8 cellular contexts compared by ENCODE assay signal in the genomic region with DNA sequence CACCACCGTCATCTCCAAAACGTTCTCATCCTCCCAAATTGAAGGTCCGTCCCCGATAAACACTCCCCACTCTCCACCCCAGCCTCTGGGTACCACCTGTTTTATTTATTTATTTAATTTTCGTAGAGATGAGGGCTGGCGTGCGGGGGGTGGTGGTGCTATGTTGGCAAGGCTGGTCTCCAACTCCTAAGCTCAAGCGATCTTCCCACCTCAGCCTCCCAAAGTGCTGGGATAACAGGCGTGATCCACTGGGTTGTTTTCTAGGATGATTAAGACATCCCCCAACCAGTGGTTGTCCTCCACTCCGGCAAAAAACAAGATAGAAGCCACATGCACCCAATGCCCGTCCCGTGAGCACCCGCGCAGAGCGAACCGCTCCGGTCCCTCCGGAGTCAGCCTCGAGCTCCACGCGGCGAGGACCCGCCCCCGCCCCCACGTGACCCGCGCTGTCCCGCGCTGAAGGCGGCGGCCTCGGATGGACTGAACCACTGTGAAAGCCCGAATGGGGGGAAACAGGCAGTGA. TPM values are rescaled to one million over a fixed set of nuclear protein-coding genes. Genes with fewer than 3 reads are reported as not detected.
A peak's percentile ranks its signal among the peaks of the same experiment; 100 is the strongest.
DNase-seq lines count a peak whose midpoint lies in the region; ATAC-seq and TF ChIP-seq lines count a peak whose summit lies in the region.

No MANE protein-coding gene starts in this region.

- DNase-seq in GM10248 (ENCODE audit: extremely low spot score) = peak; percentile 95
- DNase-seq in GM23248 = peak; percentile 95
- DNase-seq in Kasumi-1 (lab: John Stamatoyannopoulos, UW) = peak; percentile 36 to 53
- peak; percentile 81 to 97 for DNase-seq in SW 1271 (lab: John Stamatoyannopoulos, UW)
- peak in 51 of 56 donors; percentile 47 to 98 (median 89) for DNase-seq in amygdala (lab: John Stamatoyannopoulos, UW)
- peak; percentile 94 for DNase-seq in hepatocyte (ENCODE audit: low spot score)
- peak; percentile 94 for DNase-seq in sciatic nerve (ENCODE audit: low spot score)
- no peak for DNase-seq in A172 (ENCODE audit: low spot score)

- in situ Hi-C loops in GM23248 (cut with MboI) = no loop called here

- H4K20me1 ChIP-seq in GM23248 (ENCODE audit: insufficient read depth) = peaks cover 5% of the 10 kb centered on the region; the same call in 1 of the 2 replicates
- H4K20me1 ChIP-seq in hepatocyte (ENCODE audit: insufficient read depth, poor library complexity, severe bottlenecking) = peaks cover 31% of the 10 kb centered on the region

- H3K79me2 ChIP-seq in GM23248 (ENCODE audit: insufficient read depth) (peaks cover 58% of the 10 kb centered on the region), hepatocyte (peaks cover 51% of the 10 kb centered on the region)

- H3K4me2 ChIP-seq in GM23248 (ENCODE audit: unreplicated experiment) (peak overlapping the region; percentile 73), hepatocyte (peak overlapping the region; percentile 85)

- WGBS in GM23248 (ENCODE audit: low coverage in 1 of 2, low lambda C conversion rate in 2 of 2, missing lambda C conversion rate in 2 of 2), 2 experiments = 3 to 6% methylated on average over 29 to 32 of the region's 33 CpGs
- 9% methylated on average over 32 of the region's 33 CpGs for WGBS in hepatocyte (ENCODE audit: low lambda C conversion rate, missing lambda C conversion rate)

- no peaks in the 10 kb centered on the region for H3F3A ChIP-seq in GM23248 (ENCODE audit: insufficient read depth)

- H2AFZ ChIP-seq in GM23248 = peak overlapping the region; percentile 91
- H2AFZ ChIP-seq in hepatocyte = peak overlapping the region; percentile 72

- TF ChIP-seq CTCF in GM10248 (IDR thresholded peaks at IDR 0.05; ENCODE audit: control extremely low read depth, extremely low read depth, low read depth, missing control alignments) (no peak), hepatocyte (IDR thresholded peaks at IDR 0.05; ENCODE audit: poor library complexity) (no peak)

- H3K9me2 ChIP-seq in GM23248 (ENCODE audit: insufficient read depth) = no peaks in the 10 kb centered on the region
- H3K9me2 ChIP-seq in hepatocyte (replicated peaks; ENCODE audit: insufficient read depth) = no peaks in the 10 kb centered on the region

- H3K27ac ChIP-seq in GM23248 = peak overlapping the region; percentile 97
- peak overlapping the region; percentile 96 for H3K27ac ChIP-seq in hepatocyte

- CTCF ChIA-PET in GM10248 (lab: Yijun Ruan, JAX) = interaction anchor here (0.9 kb wide), 1 partner anchor 144 kb away, joined by 3 read pairs; no protein-coding TSS in a partner anchor

- H3K9me3 ChIP-seq in GM23248 (ENCODE audit: low read depth) = no peaks in the 10 kb centered on the region
- H3K9me3 ChIP-seq in hepatocyte (ENCODE audit: low read depth) = no peaks in the 10 kb centered on the region

- peak overlapping the region; percentile 98 for H3K9ac ChIP-seq in GM23248

- peak; percentile 97 for ATAC-seq in sciatic nerve

- H3K4me1 ChIP-seq in GM23248 (ENCODE audit: insufficient read depth) (peaks cover 18% of the 10 kb centered on the region), hepatocyte (ENCODE audit: insufficient read depth) (peaks cover 21% of the 10 kb centered on the region)

- H3K4me3 ChIP-seq in GM23248 = peak overlapping the region; percentile 92
- peak overlapping the region; percentile 20 for H3K4me3 ChIP-seq in hepatocyte

- POLR2A ChIA-PET in GM10248 (lab: Yijun Ruan, JAX) = interaction anchor here (1.0 kb wide), 1 partner anchor 119 kb away, joined by 4 read pairs; no protein-coding TSS in a partner anchor

- H3K36me3 ChIP-seq in GM23248 (ENCODE audit: low read depth) = 0 out of 2 replicates have a peak, but pooled peaks cover 15% of the 10 kb centered on the region
- H3K36me3 ChIP-seq in hepatocyte (replicated peaks; ENCODE audit: insufficient read depth, low read depth) = no peaks in the 10 kb centered on the region

- H3K27me3 ChIP-seq in GM23248 (replicated peaks; ENCODE audit: insufficient read depth) (no peaks in the 10 kb centered on the region), hepatocyte (no peaks in the 10 kb centered on the region)

- intact Hi-C loops in sciatic nerve (cut with DNase I) = loop anchor here (10.0 kb wide), 1 partner anchor 1849 kb away; no protein-coding TSS in a partner anchor

RNA-seq across cellular contexts. Expression of a gene that starts 0.9 kb away (rescaled TPM):
- total RNA-seq in GM23248 (2014; rRNA removed; shearing (Covaris generic)) = 180 and 212 TPM in 2 replicates
- polyA plus RNA-seq in GM23248 (2016; fragmentation: Nextera tagmentation; extraction: Ambion mirVana) (79.5 and 82.5 TPM in 2 replicates), hepatocyte (139 and 145 TPM in 2 replicates)
- total RNA-seq in hepatocyte (122 and 131 TPM in 2 replicates), sciatic nerve (93.6 TPM)
- total RNA-seq in A172 (2014; rRNA removed; shearing (Covaris generic)) = 228 and 229 TPM in 2 replicates

RNA-seq across cellular contexts. Expression of a gene that starts 39.5 kb away (rescaled TPM):
- total RNA-seq in GM23248 (2014; rRNA removed; shearing (Covaris generic)) = 13.1 and 23.8 TPM in 2 replicates
- polyA plus RNA-seq in GM23248 (2016; fragmentation: Nextera tagmentation; extraction: Ambion mirVana) (36.8 and 44.4 TPM in 2 replicates), hepatocyte (81.4 and 98.0 TPM in 2 replicates)
- total RNA-seq in hepatocyte (24.7 and 32.0 TPM in 2 replicates), sciatic nerve (25.9 TPM)
- total RNA-seq in A172 (2014; rRNA removed; shearing (Covaris generic)) = 27.2 and 36.2 TPM in 2 replicates

RNA-seq across cellular contexts. Expression of a gene that starts 49.7 kb away (rescaled TPM):
- total RNA-seq in GM23248 (2014; rRNA removed; shearing (Covaris generic)) = 9.0 and 10.6 TPM in 2 replicates
- polyA plus RNA-seq in GM23248 (2016; fragmentation: Nextera tagmentation; extraction: Ambion mirVana) = 33.7 and 36.8 TPM in 2 replicates
- 7.2 and 8.4 TPM in 2 replicates for total RNA-seq in hepatocyte
- polyA plus RNA-seq in hepatocyte = 21.5 and 23.2 TPM in 2 replicates
- 30.7 TPM for total RNA-seq in sciatic nerve
- total RNA-seq in A172 (2014; rRNA removed; shearing (Covaris generic)) = 9.8 and 17.3 TPM in 2 replicates
